Comparison of ENCODE assay signal across 8 cellular contexts in genomic region chr19:16581145-16581970, GRCh38. TPM values are rescaled to one million over a fixed set of nuclear protein-coding genes. Genes with fewer than 3 reads are reported as not detected.
DNase-seq lines count a peak whose midpoint lies in the region; ATAC-seq and TF ChIP-seq lines count a peak whose summit lies in the region.
"Had no signal": no experiment of that assay in that cellular context is flagged by ENCODE, and none has a peak within 500 bp of the region (broad histone marks: within the 10 kb centered on the region; RNA-seq: fewer than 3 reads in every experiment).

No MANE protein-coding gene starts in this region.

- no peak overlapping the region for H3K4me2 ChIP-seq in DND-41 (ENCODE audit: insufficient read depth, low read length)

- peak overlapping the region; percentile 90 for H3K27ac Mint-ChIP-seq in progenitor cell of endocrine pancreas

- no peak overlapping the region for H3K4me3 Mint-ChIP-seq in progenitor cell of endocrine pancreas (ENCODE audit: low read depth)

- no peaks in the 10 kb centered on the region for H3K27me3 Mint-ChIP-seq in progenitor cell of endocrine pancreas

- TF ChIP-seq POLR2A in erythroblast (IDR thresholded peaks at IDR 0.05; ENCODE audit: low read length): no peak

- peaks cover 35% of the 10 kb centered on the region for H3K4me1 ChIP-seq in DND-41 (ENCODE audit: insufficient read depth, low read length)

- H4K20me1 ChIP-seq in DND-41 (ENCODE audit: insufficient read depth, low read length): peaks cover 84% of the 10 kb centered on the region

- DNase-seq in DND-41 (no peak), RWPE1 (ENCODE audit: low spot score) (no peak), erythroblast (lab: John Stamatoyannopoulos, UW) (peak; percentile 19 to 27), progenitor cell of endocrine pancreas (ENCODE audit: low spot score, unreplicated experiment) (no peak), NCI-H2227 (lab: John Stamatoyannopoulos, UW; ENCODE audit: unreplicated experiment) (no peak), glomerular visceral epithelial cell (ENCODE audit: extremely low spot score) (no peak)
- DNase-seq: NCI-H345 had no signal

- no peak overlapping the region for H3K4me3 ChIP-seq in DND-41 (ENCODE audit: low read depth in 1 of 2, low read length in 2 of 2)

- peaks cover 55% of the 10 kb centered on the region for H3K36me3 ChIP-seq in DND-41 (ENCODE audit: insufficient read depth, low read length)

- peaks cover 95% of the 10 kb centered on the region for H3K79me2 ChIP-seq in DND-41 (ENCODE audit: insufficient read depth, low read length)

- no peaks in the 10 kb centered on the region for H3K9me3 Mint-ChIP-seq in progenitor cell of endocrine pancreas (ENCODE audit: low read depth)

- H3K4me1 Mint-ChIP-seq in progenitor cell of endocrine pancreas (ENCODE audit: low read depth): peaks cover 13% of the 10 kb centered on the region

- ATAC-seq in DND-41 (ENCODE audit: insufficient read depth, low read depth): no peak
- ATAC-seq in GM21360 (IDR thresholded peaks at IDR 0.05; ENCODE audit: unreplicated experiment): no peak

- H3K27me3 ChIP-seq in DND-41 (ENCODE audit: insufficient read depth, low read length, poor library complexity): no peaks in the 10 kb centered on the region

- POLR2A ChIA-PET in RWPE1 (lab: Yijun Ruan, JAX; ENCODE audit: low non-redundant PET): interaction anchor here (0.5 to 0.7 kb wide), 2 partner anchors 38 to 658 kb away, joined by 3 read pairs; no protein-coding TSS in a partner anchor

- H3K27ac ChIP-seq in DND-41 (ENCODE audit: low read length) (0 out of 2 replicates have a peak overlapping the region, but pooled peaks have one; percentile 6), RWPE1 (peak overlapping the region; percentile 78)

- peaks cover 2% of the 10 kb centered on the region for H3K36me3 Mint-ChIP-seq in progenitor cell of endocrine pancreas (ENCODE audit: insufficient read depth)

- TF ChIP-seq CTCF in DND-41 (IDR thresholded peaks at IDR 0.05; ENCODE audit: borderline replicate concordance, extremely low read depth, low read length, poor library complexity, severe bottlenecking) (no peak), RWPE1 (conservative IDR thresholded peaks at IDR 0.05; ENCODE audit: low read depth) (no peak), progenitor cell of endocrine pancreas (IDR thresholded peaks at IDR 0.05; ENCODE audit: unreplicated experiment) (no peak)

- no peak overlapping the region for H2AFZ ChIP-seq in DND-41 (ENCODE audit: low read depth, low read length)

- no peak overlapping the region for H3K9ac ChIP-seq in DND-41 (ENCODE audit: low read depth, low read length)

- CTCF ChIA-PET in RWPE1 (lab: Yijun Ruan, JAX): no interaction called here

- H3K9me3 ChIP-seq in DND-41 (ENCODE audit: insufficient read depth, low read length, severe bottlenecking): no peaks in the 10 kb centered on the region

RNA-seq across cellular contexts. Expression of gene SLC35E1, which starts 9.1 kb away (rescaled TPM):
- total RNA-seq in progenitor cell of endocrine pancreas: 48.5 and 49.1 TPM in 2 replicates

RNA-seq across cellular contexts. Expression of gene CHERP, which starts 39.1 kb away (rescaled TPM):
- 74.6 and 76.4 TPM in 2 replicates for total RNA-seq in progenitor cell of endocrine pancreas

RNA-seq across cellular contexts. Expression of gene MED26, which starts 46.6 kb away (rescaled TPM):
- total RNA-seq in progenitor cell of endocrine pancreas: 11.2 and 11.7 TPM in 2 replicates

Comparison
In these comparisons a context has a peak if more than half of its experiments do, and no peak if none do; other contexts are left out.
1. DNase-seq: peak in erythroblast (2 of 2); none in DND-41 (single experiment), RWPE1 (single experiment), progenitor cell of endocrine pancreas (single experiment), NCI-H2227 (single experiment) and glomerular visceral epithelial cell (single experiment).